1 cellular context compared by ENCODE assay signal in genomic region chr6:36126121-36126520, GRCh38.
TF ChIP-seq lines count a peak whose summit lies in the region.

No MANE protein-coding gene starts in this region.

TF ChIP-seq in H1, 55 proteins besides CTCF, POLR2A, EP300 and RAD21:
- TF ChIP-seq CHD2 (IDR thresholded peaks at IDR 0.05; ENCODE audit: low read length): no peak
